ENCODE assay signal across 8 cellular contexts in the genomic region with DNA sequence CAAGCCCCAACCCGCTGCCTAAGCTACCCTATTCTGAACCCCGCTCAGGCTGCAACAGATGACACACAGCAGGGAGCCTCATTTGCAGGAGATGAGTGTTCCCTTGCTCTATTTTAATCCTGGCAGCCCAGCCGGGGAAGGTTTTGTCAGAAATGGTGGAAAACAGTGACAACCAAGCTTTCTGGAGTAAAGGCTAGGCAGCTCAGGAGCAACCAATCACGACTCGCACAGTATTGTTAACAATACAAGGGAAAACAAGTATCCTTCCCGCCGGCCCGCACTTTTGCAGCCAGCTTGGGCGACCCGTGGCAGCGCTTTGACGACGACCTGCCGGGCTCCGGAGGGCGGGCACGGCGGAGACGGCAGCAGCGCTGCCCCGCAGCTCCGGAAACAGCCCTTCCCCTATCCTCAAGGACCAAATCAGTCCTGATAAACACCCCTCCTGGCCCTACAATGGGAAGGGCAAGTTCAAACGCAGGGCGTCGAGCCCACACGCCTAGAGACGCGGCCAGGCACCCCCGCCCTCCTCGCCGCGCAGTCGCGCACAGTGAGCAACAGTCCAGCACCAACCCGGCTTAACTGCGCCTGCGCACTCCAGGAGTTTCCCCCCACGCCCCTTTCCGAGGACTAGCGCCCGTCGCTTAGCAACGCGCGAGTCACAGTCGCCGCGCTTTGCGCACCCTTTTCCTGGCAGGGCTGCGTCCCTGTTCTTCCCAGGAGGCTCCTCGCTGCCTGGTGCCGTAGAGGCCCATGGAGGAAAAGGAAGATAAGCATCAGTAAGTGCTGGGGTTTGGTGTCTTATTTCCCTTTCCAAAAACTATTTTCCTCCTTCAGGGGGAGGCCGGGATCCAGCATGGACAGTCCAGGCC.
DNase-seq lines count a peak whose midpoint lies in the region; ATAC-seq, FAIRE-seq and TF ChIP-seq lines count a peak whose summit lies in the region.

No MANE protein-coding gene starts in this region.

- BruUV-seq in Caco-2 (replicated peaks; lab: Mats Ljungman, UMichigan) = no TSS peak
- TSS peak; percentile 34 for BruUV-seq in endothelial cell of umbilical vein (replicated peaks; lab: Mats Ljungman, UMichigan)

- H3K27ac ChIP-seq in HUES64 (ENCODE audit: low read depth, low read length) = no peak overlapping the region
- H3K27ac ChIP-seq in OCI-LY1 (ENCODE audit: low read depth, low read length, poor library complexity, severe bottlenecking) = no peak overlapping the region
- H3K27ac ChIP-seq in endothelial cell of umbilical vein (ENCODE audit: insufficient read depth, low read depth, low read length) = peak overlapping the region; percentile 23

- H3K27me3 Mint-ChIP-seq in Caco-2 (ENCODE audit: insufficient read depth, unreplicated experiment) = peaks cover 4% of the 10 kb centered on the region
- peaks cover 3% of the 10 kb centered on the region for H3K27me3 Mint-ChIP-seq in mesothelial cell of epicardium (ENCODE audit: low read depth)

- no peaks in the 10 kb centered on the region for H3F3A ChIP-seq in OCI-LY1 (ENCODE audit: insufficient read depth, low read length)

- no peaks in the 10 kb centered on the region for H3K9me2 ChIP-seq in OCI-LY1 (ENCODE audit: low read depth, low read length)

- H3K36me3 ChIP-seq in Caco-2 (ENCODE audit: control insufficient read depth, insufficient read depth, low read length) = no peaks in the 10 kb centered on the region
- H3K36me3 ChIP-seq in HUES64 (ENCODE audit: insufficient read depth, low read length) = no peaks in the 10 kb centered on the region
- no peaks in the 10 kb centered on the region; the same call in 1 of the 2 replicates for H3K36me3 ChIP-seq in OCI-LY1 (ENCODE audit: insufficient read depth, low read length)
- H3K36me3 ChIP-seq in endothelial cell of umbilical vein (ENCODE audit: control insufficient read depth in 2 of 2, extremely low read depth in 1 of 2, insufficient read depth in 2 of 2, low read length in 2 of 2) = no peaks in the 10 kb centered on the region

- POLR2A ChIA-PET in Caco-2 (lab: Charles Lee) = no interaction called here
- POLR2A ChIA-PET in endothelial cell of umbilical vein (lab: Charles Lee) = interaction anchor here (1.1 kb wide), 1 partner anchor 125 kb away, joined by 4 read pairs; a partner anchor contains a TSS

- H3K4me1 Mint-ChIP-seq in Caco-2 (ENCODE audit: low read depth, unreplicated experiment) = peaks cover 13% of the 10 kb centered on the region
- H3K4me1 Mint-ChIP-seq in mesothelial cell of epicardium = peaks cover 5% of the 10 kb centered on the region

- peak; percentile 80 for TF ChIP-seq POLR2A in endothelial cell of umbilical vein (IDR thresholded peaks at IDR 0.05; ENCODE audit: low read depth, low read length)

- peak overlapping the region; percentile 60 for H3K4me3 ChIP-seq in Caco-2 (ENCODE audit: low read depth, low read length)
- H3K4me3 ChIP-seq in HUES64 (ENCODE audit: low read length) = peak overlapping the region; percentile 59
- peak overlapping the region; percentile 62 for H3K4me3 ChIP-seq in OCI-LY1 (ENCODE audit: low read depth, low read length, poor library complexity, severe bottlenecking)
- H3K4me3 ChIP-seq in endothelial cell of umbilical vein (replicated peaks in 1 of 3; ENCODE audit: insufficient read depth in 1 of 3, low read depth in 1 of 3, low read length in 3 of 3) = peak overlapping the region; percentile 7 to 54 (median 44)

- dilution Hi-C loops in endothelial cell of umbilical vein (cut with MboI; ENCODE audit: extremely low pct_ligation_motif_present, low sequenced_read_pairs) = no loop called here

- H3K27me3 ChIP-seq in Caco-2 (replicated peaks; ENCODE audit: control insufficient read depth, insufficient read depth, low read length) (no peaks in the 10 kb centered on the region), HUES64 (ENCODE audit: insufficient read depth, low read length) (peaks cover 21% of the 10 kb centered on the region), OCI-LY1 (ENCODE audit: insufficient read depth, low read length) (no peaks in the 10 kb centered on the region), endothelial cell of umbilical vein (ENCODE audit: control insufficient read depth in 2 of 2, insufficient read depth in 2 of 2, low read length in 2 of 2) (no peaks in the 10 kb centered on the region)

- H3K9me3 ChIP-seq in Caco-2 (0 out of 2 replicates have a peak, but pooled peaks cover under 1% of the 10 kb centered on the region), HUES64 (ENCODE audit: insufficient read depth, low read depth, low read length) (peaks cover 3% of the 10 kb centered on the region; the same call in 1 of the 2 replicates), OCI-LY1 (ENCODE audit: low read length) (no peaks in the 10 kb centered on the region), endothelial cell of umbilical vein (replicated peaks; ENCODE audit: control insufficient read depth, insufficient read depth, low read length) (no peaks in the 10 kb centered on the region)

- 1% methylated on average over 52 of the region's 53 CpGs for WGBS in HUES64

- CTCF ChIA-PET in Caco-2 (lab: Charles Lee) = interaction anchor here (1.7 kb wide), 1 partner anchor 154 kb away, joined by 6 read pairs; no protein-coding TSS in a partner anchor
- CTCF ChIA-PET in endothelial cell of umbilical vein (lab: Charles Lee) = interaction anchor here (1.0 to 1.8 kb wide), 6 partner anchors 30 to 374 kb away, joined by 3 to 6 read pairs (median 3); no protein-coding TSS in a partner anchor

- TF ChIP-seq CTCF in Caco-2 (IDR thresholded peaks at IDR 0.05; ENCODE audit: insufficient read depth in 1 of 2, low read depth in 1 of 2, low read length in 1 of 2, severe bottlenecking in 1 of 2, unreplicated experiment in 1 of 2) = no peak
- no peak for TF ChIP-seq CTCF in OCI-LY1 (IDR thresholded peaks at IDR 0.05; ENCODE audit: low read length)
- no peak for TF ChIP-seq CTCF in endothelial cell of umbilical vein (IDR thresholded peaks at IDR 0.05; ENCODE audit: extremely low read depth in 1 of 2, insufficient read depth in 1 of 2, low read depth in 1 of 2, low read length in 2 of 2)
- no peak for TF ChIP-seq CTCF in mesothelial cell of epicardium (IDR thresholded peaks at IDR 0.05; ENCODE audit: unreplicated experiment)

- intact Hi-C loops in Caco-2 (cut with micrococcal nuclease; ENCODE audit: unreplicated experiment) (loop anchor here (1.0 to 5.0 kb wide), 4 partner anchors 96 to 223 kb away; a partner anchor contains a TSS), endothelial cell of umbilical vein (cut with micrococcal nuclease) (loop anchor here (1.0 to 5.0 kb wide), 2 partner anchors 87 to 126 kb away; a partner anchor contains a TSS)

- H2AFZ ChIP-seq in OCI-LY1 (ENCODE audit: low read length) = peak overlapping the region; percentile 27
- peak overlapping the region; percentile 83 for H2AFZ ChIP-seq in endothelial cell of umbilical vein (ENCODE audit: low read depth, low read length)

- ATAC-seq in GM21515 (IDR thresholded peaks at IDR 0.05; ENCODE audit: unreplicated experiment) = peak; percentile 99

- H4K20me1 ChIP-seq in OCI-LY1 (ENCODE audit: insufficient read depth, low read length) = no peaks in the 10 kb centered on the region
- no peaks in the 10 kb centered on the region for H4K20me1 ChIP-seq in endothelial cell of umbilical vein (replicated peaks; ENCODE audit: control insufficient read depth, extremely low read depth, insufficient read depth, low read length)

- H3K4me3 Mint-ChIP-seq in Caco-2 (ENCODE audit: unreplicated experiment) (peak overlapping the region; percentile 90), mesothelial cell of epicardium (peak overlapping the region; percentile 80)

- no peaks in the 10 kb centered on the region for H3K79me2 ChIP-seq in OCI-LY1 (ENCODE audit: insufficient read depth, low read length)
- no peaks in the 10 kb centered on the region for H3K79me2 ChIP-seq in endothelial cell of umbilical vein (ENCODE audit: control insufficient read depth, insufficient read depth, low read length)

- peak; percentile 92 for FAIRE-seq in endothelial cell of umbilical vein (lab: Jason Lieb, UNC)

- H3K4me1 ChIP-seq in Caco-2 (no peaks in the 10 kb centered on the region), HUES64 (ENCODE audit: insufficient read depth, low read length) (peaks cover 9% of the 10 kb centered on the region), OCI-LY1 (ENCODE audit: insufficient read depth, low read length, severe bottlenecking) (peaks cover 19% of the 10 kb centered on the region), endothelial cell of umbilical vein (ENCODE audit: control insufficient read depth, extremely low read depth, insufficient read depth, low read length) (peaks cover 16% of the 10 kb centered on the region)

- DNase-seq in Caco-2 (peak; percentile 96), activated T-cell treated with anti-CD3 and anti-CD28 coated beads for 24 hours (ENCODE audit: low read depth) (peak; percentile 83), endothelial cell of umbilical vein (ENCODE audit: low read depth, low spot score) (peak; percentile 97), mesothelial cell of epicardium (ENCODE audit: low spot score in 2 of 2, unreplicated experiment in 2 of 2) (peak; percentile 91 to 95)
- DNase-seq in stimulated activated CD8-positive, alpha-beta memory T cell treated with anti-CD3 and anti-CD28 coated beads, Interleukin-15, amount 100 ng/mL, for 24 hours (ENCODE audit: low read depth) = peak; percentile 59

- peaks cover 7% of the 10 kb centered on the region for H3K36me3 Mint-ChIP-seq in Caco-2 (ENCODE audit: insufficient read depth, unreplicated experiment)
- H3K36me3 Mint-ChIP-seq in mesothelial cell of epicardium = no peaks in the 10 kb centered on the region

- peak overlapping the region; percentile 53 for H3K9ac ChIP-seq in HUES64 (ENCODE audit: low read depth, low read length)
- H3K9ac ChIP-seq in OCI-LY1 (ENCODE audit: low read length) = peak overlapping the region; percentile 57; the same call in 1 of the 2 replicates
- H3K9ac ChIP-seq in endothelial cell of umbilical vein (replicated peaks; ENCODE audit: extremely low read depth, insufficient read depth, low read length) = peak overlapping the region; percentile 32

- no peaks in the 10 kb centered on the region for H3K9me3 Mint-ChIP-seq in Caco-2 (ENCODE audit: unreplicated experiment)
- no peaks in the 10 kb centered on the region for H3K9me3 Mint-ChIP-seq in mesothelial cell of epicardium

- H3K9me1 ChIP-seq in endothelial cell of umbilical vein (replicated peaks; ENCODE audit: control insufficient read depth, extremely low read depth, insufficient read depth, low read length) = no peaks in the 10 kb centered on the region

- H3K4me2 ChIP-seq in OCI-LY1 (ENCODE audit: low read length) = peak overlapping the region; percentile 85
- peak overlapping the region; percentile 62 for H3K4me2 ChIP-seq in endothelial cell of umbilical vein (ENCODE audit: insufficient read depth, low read length)

- H3K27ac Mint-ChIP-seq in Caco-2 (ENCODE audit: unreplicated experiment) (peak overlapping the region; percentile 86), mesothelial cell of epicardium (peak overlapping the region; percentile 95)

TF ChIP-seq in endothelial cell of umbilical vein, 7 proteins besides CTCF, POLR2A, EP300 and RAD21:
- TF ChIP-seq POLR2AphosphoS5 (IDR thresholded peaks at IDR 0.05; ENCODE audit: insufficient read depth, low read depth, low read length) (peak; percentile 75), GATA2 (IDR thresholded peaks at IDR 0.05; ENCODE audit: insufficient read depth, insufficient read length, low read depth, low read length) (peak; percentile 50), EZH2 (IDR thresholded peaks at IDR 0.05; ENCODE audit: borderline replicate concordance, low read depth, low read length, severe bottlenecking) (no peak)
